Comparison of ENCODE assay signal across 9 cellular contexts in the genomic region with DNA sequence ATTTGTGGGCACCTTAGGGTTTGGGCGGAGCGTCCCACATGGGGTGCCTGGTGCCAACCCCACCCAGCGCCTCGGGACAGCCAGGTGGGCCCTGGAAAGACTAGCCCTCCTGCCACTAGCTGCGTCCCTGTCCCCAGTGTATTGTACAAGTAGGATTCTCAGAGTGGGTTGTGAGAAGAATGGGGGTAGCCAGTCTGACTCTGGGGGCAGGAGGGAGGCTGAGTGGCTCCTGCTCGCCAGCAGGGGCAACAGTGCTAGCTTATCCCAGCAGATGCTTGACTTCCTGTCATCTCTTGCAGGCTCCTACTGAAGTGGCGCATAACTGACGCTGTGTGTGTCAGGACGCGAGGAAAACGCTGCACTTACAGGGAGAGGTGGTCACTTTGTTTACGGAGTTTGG.
DNase-seq lines count a peak whose midpoint lies in the region; TF ChIP-seq lines count a peak whose summit lies in the region.
"Had no signal": no experiment of that assay in that cellular context is flagged by ENCODE, and none has a peak within 500 bp of the region (broad histone marks: within the 10 kb centered on the region; RNA-seq: fewer than 3 reads in every experiment).

No MANE protein-coding gene starts in this region.

- peak; percentile 37 for DNase-seq in ELR (ENCODE audit: low read depth)
- no peak for DNase-seq in choroid plexus epithelial cell (ENCODE audit: low read depth)
- no peak for DNase-seq in NK-92 treated with Interleukin-12 subunit alpha and Interleukin-12 subunit beta, amount 100 ng/mL, for 24 hours (lab: John Stamatoyannopoulos, UW)
- DNase-seq in activated CD4-positive, alpha-beta T cell treated with anti-CD3 and anti-CD28 coated beads, Interleukin-2, amount 50 U/mL, for 4 hours, result no peak
- no peak for DNase-seq in activated gamma-delta T cell (lab: John Stamatoyannopoulos, UW)
- DNase-seq in NCI-H1694 treated with DMSO at 0.1 percent for 48 hours (lab: John Stamatoyannopoulos, UW), result no peak
- DNase-seq: activated T-cell treated with anti-CD3 and anti-CD28 coated beads, Interleukin-2, amount 50 U/mL, for 72 hours had no signal

- H4K20me1 ChIP-seq in Loucy (ENCODE audit: insufficient read depth, low read length, poor library complexity, severe bottlenecking), result peaks cover 46% of the 10 kb centered on the region

- no peaks in the 10 kb centered on the region for H3K9me2 ChIP-seq in Loucy (replicated peaks; ENCODE audit: low read depth, low read length)

- H3K9me3 ChIP-seq in Loucy (ENCODE audit: insufficient read depth, low read depth, low read length) (no peaks in the 10 kb centered on the region), neutrophil (no peaks in the 10 kb centered on the region)

- peak overlapping the region; percentile 91 for H3K27ac ChIP-seq in neutrophil

- TF ChIP-seq CTCF in Loucy (conservative IDR thresholded peaks at IDR 0.05; ENCODE audit: low read length) (peak; percentile 36), choroid plexus epithelial cell (conservative IDR thresholded peaks at IDR 0.05; ENCODE audit: low read depth, low read length) (peak; percentile 38), neutrophil (IDR thresholded peaks at IDR 0.05) (peak; percentile 28)

- peaks cover 93% of the 10 kb centered on the region; the same call in 1 of the 2 replicates for H3K36me3 ChIP-seq in Loucy (ENCODE audit: insufficient read depth, low read length)
- H3K36me3 ChIP-seq in neutrophil, result peaks cover 87% of the 10 kb centered on the region

- no peaks in the 10 kb centered on the region for H3K27me3 ChIP-seq in Loucy (ENCODE audit: insufficient read depth, low read length, poor library complexity, severe bottlenecking)
- H3K27me3 ChIP-seq in neutrophil, result no peaks in the 10 kb centered on the region

- no peaks in the 10 kb centered on the region for H3F3A ChIP-seq in Loucy (ENCODE audit: low read depth)

- H2AFZ ChIP-seq in Loucy (ENCODE audit: low read length), result no peak overlapping the region

- peaks cover 50% of the 10 kb centered on the region; the same call in 1 of the 2 replicates for H3K79me2 ChIP-seq in Loucy (ENCODE audit: insufficient read depth, low read length)

- no peak overlapping the region for H3K9ac ChIP-seq in Loucy (ENCODE audit: low read depth, low read length, poor library complexity, severe bottlenecking)

- H3K4me1 ChIP-seq in Loucy (ENCODE audit: insufficient read depth, low read length, poor library complexity, severe bottlenecking) (peaks cover 15% of the 10 kb centered on the region), neutrophil (ENCODE audit: control insufficient read depth in 1 of 2, insufficient read depth in 1 of 2, low read depth in 1 of 2, low read length in 1 of 2) (peaks cover 34 to 45% of the 10 kb centered on the region in 2 experiments)

- no peak overlapping the region for H3K4me2 ChIP-seq in Loucy (ENCODE audit: low read depth, low read length, poor library complexity, severe bottlenecking)

- H3K4me3 ChIP-seq in Loucy (ENCODE audit: low read length, poor library complexity, severe bottlenecking) (no peak overlapping the region), choroid plexus epithelial cell (ENCODE audit: low read depth, low read length) (no peak overlapping the region), neutrophil (ENCODE audit: low read depth in 1 of 2, low read length in 1 of 2) (peak overlapping the region in 1 of 2 experiments; percentile 36)
